ENCODE assay signal across 8 cellular contexts in genomic region chr19:9674669-9675357, GRCh38. TPM values are rescaled to one million over a fixed set of nuclear protein-coding genes. Genes with fewer than 3 reads are reported as not detected.
A peak's percentile ranks its signal among the peaks of the same experiment; 100 is the strongest.
DNase-seq lines count a peak whose midpoint lies in the region; ATAC-seq and TF ChIP-seq lines count a peak whose summit lies in the region.

TSS of gene ZNF562 (minus strand) at chr19:9675100. CDS start at chr19:9660744, 14,356 bp downstream.

- peak within 1 kb of the TSS; percentile 91 for H3K4me3 Mint-ChIP-seq in glutamatergic neuron (ENCODE audit: unreplicated experiment)

- peak; percentile 74 to 79 for ATAC-seq in activated naive CD4-positive, alpha-beta T cell treated with anti-CD3 and anti-CD28 coated beads, Interleukin-2, amount 50 U/mL, for 72 hours

- peak; percentile 88 for DNase-seq in DMS79 (lab: John Stamatoyannopoulos, UW)
- DNase-seq in GOT3 (lab: John Stamatoyannopoulos, UW): peak; percentile 73
- DNase-seq in MM.1S: peak; percentile 84
- DNase-seq in SK-N-SH: peak; percentile 93
- DNase-seq in activated naive CD4-positive, alpha-beta T cell treated with anti-CD3 and anti-CD28 coated beads, Interleukin-2, amount 50 U/mL, for 72 hours (ENCODE audit: low spot score in 2 of 2): peak; percentile 77 to 89
- DNase-seq in glutamatergic neuron: peak; percentile 91
- peak; percentile 84 to 91 (median 88) for DNase-seq in ovary
- DNase-seq in thyroid gland: peak; percentile 84 to 88

- TF ChIP-seq POLR2A in ovary (IDR thresholded peaks at IDR 0.05) (peak; percentile 45), thyroid gland (IDR thresholded peaks at IDR 0.05) (peak in 1 of 2 donors; percentile 60)

- peak within 1 kb of the TSS; percentile 83 for H3K9ac ChIP-seq in MM.1S (ENCODE audit: low read length)
- peak within 1 kb of the TSS; percentile 72 for H3K9ac ChIP-seq in SK-N-SH

- TF ChIP-seq RAD21 in SK-N-SH (IDR thresholded peaks at IDR 0.05; ENCODE audit: low read length): no peak

- H3K4me3 ChIP-seq in MM.1S (ENCODE audit: low read length): peak within 1 kb of the TSS; percentile 84
- H3K4me3 ChIP-seq in SK-N-SH (ENCODE audit: low read depth in 2 of 2, low read length in 1 of 2): peak within 1 kb of the TSS; percentile 67 to 75
- peak within 1 kb of the TSS; percentile 60 for H3K4me3 ChIP-seq in ovary
- peak within 1 kb of the TSS; percentile 48 to 77 (median 71) for H3K4me3 ChIP-seq in thyroid gland (replicated peaks in 1 of 3)

- H3K79me2 ChIP-seq in MM.1S (ENCODE audit: low read length): peaks cover 50% of the 10 kb centered on the region
- peaks cover 47% of the 10 kb centered on the region for H3K79me2 ChIP-seq in SK-N-SH (ENCODE audit: insufficient read depth)

- CTCF ChIA-PET in SK-N-SH (lab: Yijun Ruan, JAX): interaction anchor here (1.4 kb wide), 1 partner anchor 49 kb away, joined by 4 read pairs; no protein-coding TSS in a partner anchor

- H3K4me1 ChIP-seq in MM.1S (ENCODE audit: low read length): no peaks in the 10 kb centered on the region
- no peaks in the 10 kb centered on the region for H3K4me1 ChIP-seq in SK-N-SH (ENCODE audit: control insufficient read depth in 1 of 2, insufficient read depth in 2 of 2, low read depth in 1 of 2, low read length in 1 of 2)
- peaks cover 3% of the 10 kb centered on the region for H3K4me1 ChIP-seq in ovary (ENCODE audit: insufficient read depth)
- peaks cover 0 to 4% of the 10 kb centered on the region in 2 donors for H3K4me1 ChIP-seq in thyroid gland

- peak within 1 kb of the TSS; percentile 62 for H3K4me2 ChIP-seq in MM.1S (ENCODE audit: low read depth, low read length)
- H3K4me2 ChIP-seq in SK-N-SH: peak within 1 kb of the TSS; percentile 63

- H3K4me1 Mint-ChIP-seq in glutamatergic neuron (ENCODE audit: low read depth, unreplicated experiment): peaks cover 8% of the 10 kb centered on the region

- no peak for TF ChIP-seq CTCF in MM.1S (IDR thresholded peaks at IDR 0.05; ENCODE audit: low read length)
- TF ChIP-seq CTCF in SK-N-SH (IDR thresholded peaks at IDR 0.05): no peak
- TF ChIP-seq CTCF in glutamatergic neuron (IDR thresholded peaks at IDR 0.05; ENCODE audit: partially characterized antibody, unreplicated experiment): no peak
- TF ChIP-seq CTCF in ovary (IDR thresholded peaks at IDR 0.05): no peak
- TF ChIP-seq CTCF in thyroid gland (IDR thresholded peaks at IDR 0.05): no peak

- H3F3A ChIP-seq in MM.1S (ENCODE audit: insufficient read depth, low read length): no peaks in the 10 kb centered on the region; the same call in 1 of the 2 replicates
- no peaks in the 10 kb centered on the region for H3F3A ChIP-seq in SK-N-SH (replicated peaks; ENCODE audit: insufficient read depth)

- under 1% methylated on average over 29 of the region's 40 CpGs for WGBS in SK-N-SH (ENCODE audit: low lambda C conversion rate)
- WGBS in ovary, 3 donors: 1 to 6% (median 1%) methylated on average over 40 of the region's 40 CpGs
- WGBS in thyroid gland, 2 donors: 0% methylated on average over 20 to 37 of the region's 40 CpGs

- H4K20me1 ChIP-seq in MM.1S (ENCODE audit: insufficient read depth, low read length): no peaks in the 10 kb centered on the region
- H4K20me1 ChIP-seq in SK-N-SH (ENCODE audit: insufficient read depth): no peaks in the 10 kb centered on the region

- H3K9me3 ChIP-seq in MM.1S (replicated peaks; ENCODE audit: insufficient read depth, low read length) (no peaks in the 10 kb centered on the region), SK-N-SH (peaks cover 7% of the 10 kb centered on the region; the same call in 1 of the 2 replicates), ovary (peaks cover 0 to 4% of the 10 kb centered on the region in 2 donors), thyroid gland (no peaks in the 10 kb centered on the region)

- H3K27me3 ChIP-seq in MM.1S (replicated peaks; ENCODE audit: insufficient read depth, low read length) (no peaks in the 10 kb centered on the region), SK-N-SH (ENCODE audit: insufficient read depth) (no peaks in the 10 kb centered on the region), ovary (no peaks in the 10 kb centered on the region), thyroid gland (no peaks in the 10 kb centered on the region)

- H3K36me3 ChIP-seq in MM.1S (replicated peaks; ENCODE audit: insufficient read depth, low read length) (0 out of 2 replicates have a peak, but pooled peaks cover 8% of the 10 kb centered on the region), SK-N-SH (replicated peaks in 1 of 2; ENCODE audit: control insufficient read depth in 1 of 2, insufficient read depth in 2 of 2, low read length in 1 of 2) (peaks cover 9 to 38% of the 10 kb centered on the region in 2 experiments), ovary (no peaks in the 10 kb centered on the region), thyroid gland (no peaks in the 10 kb centered on the region)

- no peaks in the 10 kb centered on the region for H3K9me2 ChIP-seq in MM.1S (replicated peaks; ENCODE audit: insufficient read depth, low read length)
- no peaks in the 10 kb centered on the region for H3K9me2 ChIP-seq in SK-N-SH

- H3K36me3 Mint-ChIP-seq in activated naive CD4-positive, alpha-beta T cell treated with anti-CD3 and anti-CD28 coated beads, Interleukin-2, amount 50 U/mL, for 72 hours: peaks cover 44 to 61% of the 10 kb centered on the region in 2 donors
- H3K36me3 Mint-ChIP-seq in glutamatergic neuron (ENCODE audit: unreplicated experiment): peaks cover 26% of the 10 kb centered on the region

- peak within 1 kb of the TSS; percentile 93 to 98 for H3K27ac Mint-ChIP-seq in activated naive CD4-positive, alpha-beta T cell treated with anti-CD3 and anti-CD28 coated beads, Interleukin-2, amount 50 U/mL, for 72 hours
- peak within 1 kb of the TSS; percentile 100 for H3K27ac Mint-ChIP-seq in glutamatergic neuron (ENCODE audit: unreplicated experiment)

- H3K9me3 Mint-ChIP-seq in activated naive CD4-positive, alpha-beta T cell treated with anti-CD3 and anti-CD28 coated beads, Interleukin-2, amount 50 U/mL, for 72 hours: peaks cover 20 to 33% of the 10 kb centered on the region in 2 donors
- peaks cover 34% of the 10 kb centered on the region for H3K9me3 Mint-ChIP-seq in glutamatergic neuron (ENCODE audit: unreplicated experiment)

- intact Hi-C loops in ovary (cut with DNase I): loop anchor here in 1 of 4 donors (10.0 kb wide), 2 partner anchors 50 to 90 kb away; partner anchors contain the start of genes ZNF561 and ZNF846
- intact Hi-C loops in thyroid gland (cut with DNase I): no loop called here

- peak within 1 kb of the TSS; percentile 69; the same call in 1 of the 2 replicates for H3K27ac ChIP-seq in MM.1S (ENCODE audit: low read length)
- peak within 1 kb of the TSS; percentile 72 to 91 for H3K27ac ChIP-seq in SK-N-SH (ENCODE audit: low read depth in 2 of 2, low read length in 1 of 2)
- peak within 1 kb of the TSS; percentile 88 to 98 for H3K27ac ChIP-seq in ovary
- H3K27ac ChIP-seq in thyroid gland: peak within 1 kb of the TSS; percentile 77 to 97 (median 84)

- peak within 1 kb of the TSS; percentile 85 for H2AFZ ChIP-seq in MM.1S (ENCODE audit: low read length)
- H2AFZ ChIP-seq in SK-N-SH (ENCODE audit: low read depth): peak within 1 kb of the TSS; percentile 90

- POLR2A ChIA-PET in SK-N-SH (lab: Yijun Ruan, JAX): interaction anchor here (1.2 kb wide), 1 partner anchor 94 kb away, joined by 5 read pairs; the partner anchor contains the start of gene ZNF846

- peaks cover 19% of the 10 kb centered on the region for H3K27me3 Mint-ChIP-seq in glutamatergic neuron (ENCODE audit: unreplicated experiment)

- TF ChIP-seq EP300 in SK-N-SH (IDR thresholded peaks at IDR 0.05; ENCODE audit: borderline replicate concordance in 1 of 2, low read depth in 1 of 2, low read length in 1 of 2) (no peak), ovary (IDR thresholded peaks at IDR 0.05) (no peak)

TF ChIP-seq in SK-N-SH, 30 proteins besides CTCF, POLR2A, EP300 and RAD21 (continues in another document):
- TF ChIP-seq GATA2 (CRISPR knock-in tag; IDR thresholded peaks at IDR 0.05): no peak
- TF ChIP-seq TAF1 (IDR thresholded peaks at IDR 0.05; ENCODE audit: borderline replicate concordance, low read depth, low read length): peak; percentile 50; the same call in 1 of the 2 replicates
- no peak for TF ChIP-seq CHD2 (IDR thresholded peaks at IDR 0.05; ENCODE audit: low read length, partially characterized antibody)
- TF ChIP-seq RFX5 (IDR thresholded peaks at IDR 0.05; ENCODE audit: low read length): no peak
- no peak for TF ChIP-seq ELF1 (IDR thresholded peaks at IDR 0.05)
- TF ChIP-seq, protein P1, sequence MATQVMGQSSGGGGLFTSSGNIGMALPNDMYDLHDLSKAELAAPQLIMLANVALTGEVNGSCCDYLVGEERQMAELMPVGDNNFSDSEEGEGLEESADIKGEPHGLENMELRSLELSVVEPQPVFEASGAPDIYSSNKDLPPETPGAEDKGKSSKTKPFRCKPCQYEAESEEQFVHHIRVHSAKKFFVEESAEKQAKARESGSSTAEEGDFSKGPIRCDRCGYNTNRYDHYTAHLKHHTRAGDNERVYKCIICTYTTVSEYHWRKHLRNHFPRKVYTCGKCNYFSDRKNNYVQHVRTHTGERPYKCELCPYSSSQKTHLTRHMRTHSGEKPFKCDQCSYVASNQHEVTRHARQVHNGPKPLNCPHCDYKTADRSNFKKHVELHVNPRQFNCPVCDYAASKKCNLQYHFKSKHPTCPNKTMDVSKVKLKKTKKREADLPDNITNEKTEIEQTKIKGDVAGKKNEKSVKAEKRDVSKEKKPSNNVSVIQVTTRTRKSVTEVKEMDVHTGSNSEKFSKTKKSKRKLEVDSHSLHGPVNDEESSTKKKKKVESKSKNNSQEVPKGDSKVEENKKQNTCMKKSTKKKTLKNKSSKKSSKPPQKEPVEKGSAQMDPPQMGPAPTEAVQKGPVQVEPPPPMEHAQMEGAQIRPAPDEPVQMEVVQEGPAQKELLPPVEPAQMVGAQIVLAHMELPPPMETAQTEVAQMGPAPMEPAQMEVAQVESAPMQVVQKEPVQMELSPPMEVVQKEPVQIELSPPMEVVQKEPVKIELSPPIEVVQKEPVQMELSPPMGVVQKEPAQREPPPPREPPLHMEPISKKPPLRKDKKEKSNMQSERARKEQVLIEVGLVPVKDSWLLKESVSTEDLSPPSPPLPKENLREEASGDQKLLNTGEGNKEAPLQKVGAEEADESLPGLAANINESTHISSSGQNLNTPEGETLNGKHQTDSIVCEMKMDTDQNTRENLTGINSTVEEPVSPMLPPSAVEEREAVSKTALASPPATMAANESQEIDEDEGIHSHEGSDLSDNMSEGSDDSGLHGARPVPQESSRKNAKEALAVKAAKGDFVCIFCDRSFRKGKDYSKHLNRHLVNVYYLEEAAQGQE (IDR thresholded peaks at IDR 0.05; ENCODE audit: low read depth, low read length): 0 out of 2 replicates have a peak, but pooled peaks have one; percentile 5
- TF ChIP-seq TEAD4 (IDR thresholded peaks at IDR 0.05; ENCODE audit: borderline replicate concordance, insufficient read depth): no peak

RNA-seq across cellular contexts. Expression of gene ZNF562, which starts in this region (rescaled TPM):
- polyA plus RNA-seq in SK-N-SH (2012; rRNA removed): 3.1 and 4.7 TPM in 2 replicates
- 3.3 and 4.1 TPM in 2 replicates for polyA plus RNA-seq in SK-N-SH (2012; cell fraction: cytosol; rRNA removed)
- polyA plus RNA-seq in SK-N-SH (2012; cell fraction: nucleus; rRNA removed): 4.8 and 7.6 TPM in 2 replicates
- total RNA-seq in activated naive CD4-positive, alpha-beta T cell treated with anti-CD3 and anti-CD28 coated beads, Interleukin-2, amount 50 U/mL, for 72 hours: 10 to 100 TPM; 24.2 to 73.4 TPM
- total RNA-seq in glutamatergic neuron (ENCODE audit: unreplicated experiment): 71.4 TPM
- total RNA-seq in ovary: 10 to 100 TPM; 26.0 to 54.6 (median 36.2) TPM
- polyA plus RNA-seq in ovary: 10 to 100 TPM in 1 of 2 donors, 1 to 10 TPM in 1; 8.1 to 12.2 TPM
- total RNA-seq in thyroid gland: 10 to 100 TPM; 27.6 to 38.7 (median 29.8) TPM

Comparison
In these comparisons a context has a peak if more than half of its experiments do, and no peak if none do; other contexts are left out.
1. Peak in every context shown above with its lines: DNase-seq, ATAC-seq, H3K4me3 ChIP-seq and H3K27ac ChIP-seq.